ENCODE assay signal across 25 cellular contexts in the genomic region with DNA sequence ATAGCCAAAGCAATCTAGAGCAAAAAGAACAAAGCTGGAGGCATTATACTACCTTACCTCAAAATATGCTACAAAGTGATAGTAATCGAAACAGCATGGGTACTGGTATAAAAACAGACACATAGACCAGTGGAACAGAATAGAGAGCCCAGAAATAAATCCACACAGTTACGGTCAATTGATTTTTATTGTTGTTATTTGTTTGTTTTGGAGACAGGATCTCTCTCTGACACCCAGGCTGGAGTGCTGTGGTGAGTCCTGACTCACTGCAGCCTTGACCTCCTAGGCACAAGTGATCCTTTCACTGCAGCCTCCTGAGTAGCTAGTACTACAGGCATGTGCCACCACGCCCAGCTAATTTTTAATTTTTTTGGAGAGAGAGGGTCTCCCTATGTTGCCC.
DNase-seq lines count a peak whose midpoint lies in the region; ATAC-seq, FAIRE-seq and TF ChIP-seq lines count a peak whose summit lies in the region.
"Had no signal": no experiment of that assay in that cellular context is flagged by ENCODE, and none has a peak within 500 bp of the region (broad histone marks: within the 10 kb centered on the region; RNA-seq: fewer than 3 reads in every experiment).

No MANE protein-coding gene starts in this region.

- no peak overlapping the region for H2BK20ac ChIP-seq in IMR-90 (ENCODE audit: low read depth, low read length)

- TF ChIP-seq POLR2A in IMR-90 (IDR thresholded peaks at IDR 0.05; ENCODE audit: low read depth, low read length): no peak

- H3K27me3 ChIP-seq in IMR-90 (ENCODE audit: control insufficient read depth, insufficient read depth, low read length): no peaks in the 10 kb centered on the region; the same call in 1 of the 2 replicates
- H3K27me3 ChIP-seq: BLaER1, pancreas, right atrium auricular region had no signal

- intact Hi-C loops in IMR-90 (cut with micrococcal nuclease) (no loop called here), natural killer cell (cut with micrococcal nuclease) (no loop called here)

- H3K4me1 ChIP-seq in IMR-90 (ENCODE audit: control insufficient read depth, insufficient read depth, low read length): peaks cover 7% of the 10 kb centered on the region

- POLR2A ChIA-PET in IMR-90 (lab: Charles Lee; ENCODE audit: unreplicated experiment): interaction anchor here (0.7 kb wide), 1 partner anchor 71 kb away, joined by 3 read pairs; no protein-coding TSS in a partner anchor

- no peak overlapping the region for H2BK5ac ChIP-seq in IMR-90 (ENCODE audit: low read depth, low read length, poor library complexity, severe bottlenecking)

- H3K36me3 Mint-ChIP-seq in natural killer cell: no peaks in the 10 kb centered on the region
- H3K36me3 Mint-ChIP-seq in immature natural killer cell: no peaks in the 10 kb centered on the region
- H3K36me3 Mint-ChIP-seq: stimulated activated naive B cell treated with anti-CD40 and anti-IgM and Interleukin-4, amounts not matched to agents 10 μg/mL and 1 μg/mL and 100 μg/mL, for 72 hours had no signal

- H3K27me3 Mint-ChIP-seq in natural killer cell (ENCODE audit: low read depth in 2 of 2) (peaks cover 12 to 34% of the 10 kb centered on the region in 2 donors), immature natural killer cell (ENCODE audit: low read depth in 3 of 3) (peaks cover 3 to 14% (median 13%) of the 10 kb centered on the region in 3 donors)

- no peak overlapping the region; the same call in 1 of the 2 replicates for H4K5ac ChIP-seq in IMR-90 (ENCODE audit: low read depth, low read length)

- TF ChIP-seq CTCF in IMR-90 (conservative IDR thresholded peaks at IDR 0.05; ENCODE audit: low read depth, low read length): no peak
- no peak for TF ChIP-seq CTCF in natural killer cell (IDR thresholded peaks at IDR 0.05)

- H3K4me3 Mint-ChIP-seq in natural killer cell: no peak overlapping the region
- H3K4me3 Mint-ChIP-seq in immature natural killer cell: no peak overlapping the region
- H3K4me3 Mint-ChIP-seq: brain; GM23338; stimulated activated naive B cell treated with anti-CD40 and anti-IgM and Interleukin-4, amounts not matched to agents 10 μg/mL and 1 μg/mL and 100 μg/mL, for 72 hours; T-helper 1 cell treated with Interleukin-12 subunit alpha and Interleukin-12 subunit beta and Interleukin-4 antibody, amounts not matched to agents 30 μg/mL and 1 μg/mL, for 36 hours had no signal

- H2AFZ ChIP-seq in IMR-90 (replicated peaks; ENCODE audit: low read length, poor library complexity): no peak overlapping the region
- H2AFZ ChIP-seq: GM23338 had no signal

- dilution Hi-C loops in IMR-90 (cut with HindIII; ENCODE audit: low sequenced_read_pairs, unreplicated experiment): no loop called here

- in situ Hi-C loops in IMR-90 (cut with MboI; ENCODE audit: low sequenced_read_pairs): no loop called here

- H3K23ac ChIP-seq in IMR-90 (ENCODE audit: low read depth, low read length): no peak overlapping the region

- H3K9me1 ChIP-seq in IMR-90 (ENCODE audit: insufficient read depth, low read length): peaks cover 10% of the 10 kb centered on the region; the same call in 1 of the 2 replicates

- H3K27ac Mint-ChIP-seq in natural killer cell (no peak overlapping the region), immature natural killer cell (no peak overlapping the region)
- H3K27ac Mint-ChIP-seq: brain; GM23338; stimulated activated naive B cell treated with anti-CD40 and anti-IgM and Interleukin-4, amounts not matched to agents 10 μg/mL and 1 μg/mL and 100 μg/mL, for 72 hours; T-helper 1 cell treated with Interleukin-12 subunit alpha and Interleukin-12 subunit beta and Interleukin-4 antibody, amounts not matched to agents 30 μg/mL and 1 μg/mL, for 36 hours had no signal

- FAIRE-seq in GM19239 (lab: Jason Lieb, UNC): no peak
- FAIRE-seq: G401.6, islet of Langerhans, pancreas had no signal

- H3K36me3 ChIP-seq in IMR-90 (ENCODE audit: control insufficient read depth, insufficient read depth, low read length): no peaks in the 10 kb centered on the region
- H3K36me3 ChIP-seq: BLaER1, pancreas, right atrium auricular region, thoracic aorta had no signal

- no peak overlapping the region for H3K4me3 ChIP-seq in IMR-90 (ENCODE audit: insufficient read depth, low read depth, low read length)
- H3K4me3 ChIP-seq: BLaER1, GM23338, pancreas, right atrium auricular region, thoracic aorta had no signal

- H3K9me3 Mint-ChIP-seq in natural killer cell (no peaks in the 10 kb centered on the region), immature natural killer cell (no peaks in the 10 kb centered on the region)
- H3K9me3 Mint-ChIP-seq: GM23338; stimulated activated naive B cell treated with anti-CD40 and anti-IgM and Interleukin-4, amounts not matched to agents 10 μg/mL and 1 μg/mL and 100 μg/mL, for 72 hours; T-helper 1 cell treated with Interleukin-12 subunit alpha and Interleukin-12 subunit beta and Interleukin-4 antibody, amounts not matched to agents 30 μg/mL and 1 μg/mL, for 36 hours had no signal

- H3K4me2 ChIP-seq in IMR-90 (ENCODE audit: low read depth, low read length): no peak overlapping the region
- H3K4me2 ChIP-seq: BLaER1, GM23338 had no signal

- H3K14ac ChIP-seq in IMR-90 (replicated peaks; ENCODE audit: low read depth, low read length): no peak overlapping the region

- H2BK15ac ChIP-seq in IMR-90 (ENCODE audit: low read depth, low read length): no peak overlapping the region

- H2AK9ac ChIP-seq in IMR-90 (replicated peaks; ENCODE audit: low read depth, low read length, poor library complexity): no peak overlapping the region

- peak; percentile 40; the same call in 1 of the 2 replicates for ATAC-seq in IMR-90 (ENCODE audit: low read depth)
- ATAC-seq in left lobe of liver: peak; percentile 37
- ATAC-seq in natural killer cell: no peak
- no peak for ATAC-seq in GM19455 (IDR thresholded peaks at IDR 0.05; ENCODE audit: unreplicated experiment)
- ATAC-seq: GM23338; pancreas; stimulated activated naive B cell treated with anti-CD40 and anti-IgM and Interleukin-4, amounts not matched to agents 10 μg/mL and 1 μg/mL and 100 μg/mL, for 72 hours had no signal

- H3K4ac ChIP-seq in IMR-90 (ENCODE audit: low read depth, low read length): no peak overlapping the region

- H3K18ac ChIP-seq in IMR-90 (ENCODE audit: low read depth, low read length): no peak overlapping the region

- CTCF ChIA-PET in IMR-90 (lab: Yijun Ruan, JAX): no interaction called here

- H4K20me1 ChIP-seq in IMR-90 (ENCODE audit: insufficient read depth, low read length): no peaks in the 10 kb centered on the region
- H4K20me1 ChIP-seq: BLaER1 had no signal

- DNase-seq in COLO668 (lab: John Stamatoyannopoulos, UW; ENCODE audit: unreplicated experiment): peak; percentile 63
- DNase-seq in IMR-90: no peak
- DNase-seq in NCI-H774 (lab: John Stamatoyannopoulos, UW): peak; percentile 2
- no peak for DNase-seq in left lobe of liver (ENCODE audit: low spot score)
- DNase-seq in natural killer cell: no peak
- no peak for DNase-seq in immature natural killer cell
- no peak for DNase-seq in GM19239 (ENCODE audit: insufficient read length, low spot score)
- DNase-seq: activated CD4-positive, alpha-beta T cell treated with anti-CD3 and anti-CD28 coated beads for 1 hour; activated effector memory CD4-positive, alpha-beta T cell treated with anti-CD3 and anti-CD28 coated beads, Interleukin-2, amount 50 U/mL, for 16 hours; Calu3; effector CD4-positive, alpha-beta T cell; Karpas-422; NCI-H1092; pancreas; stimulated activated CD4-positive, alpha-beta T cell treated with anti-CD3 and anti-CD28 coated beads, Interleukin-4, amount 100 ng/mL, for 1 hour; stimulated activated naive B cell treated with anti-CD40 and anti-IgM and Interleukin-4, amounts not matched to agents 10 μg/mL and 1 μg/mL and 100 μg/mL, for 72 hours had no signal

- no peak overlapping the region for H3K56ac ChIP-seq in IMR-90 (ENCODE audit: extremely low read depth, insufficient read depth, low read length)

- H3K9me3 ChIP-seq in IMR-90 (ENCODE audit: control insufficient read depth, insufficient read depth, low read length): no peaks in the 10 kb centered on the region
- H3K9me3 ChIP-seq: BLaER1, pancreas, right atrium auricular region, thoracic aorta had no signal

- H3K9ac ChIP-seq in IMR-90 (ENCODE audit: low read depth, low read length): no peak overlapping the region
- H3K9ac ChIP-seq: BLaER1 had no signal

- H4K8ac ChIP-seq in IMR-90 (ENCODE audit: low read depth in 2 of 2, low read length in 2 of 2): no peak overlapping the region

- no peak for TF ChIP-seq RAD21 in IMR-90 (IDR thresholded peaks at IDR 0.05; ENCODE audit: low read length)

- 67% methylated on average over 1 of the region's 3 CpGs; no CpG with 5 or more reads in 1 of the 2 experiments for WGBS in IMR-90 (ENCODE audit: extremely low coverage in 2 of 2, insufficient read length in 1 of 2), 2 experiments

- peaks cover 0 to 8% of the 10 kb centered on the region in 2 experiments; a peak in 1 of 4 replicates for H3K79me1 ChIP-seq in IMR-90 (ENCODE audit: low read depth in 1 of 2, low read length in 2 of 2)

- no peak overlapping the region for H4K91ac ChIP-seq in IMR-90 (ENCODE audit: insufficient read depth, low read depth, low read length)

- H2BK120ac ChIP-seq in IMR-90 (ENCODE audit: low read depth, low read length): no peak overlapping the region

- H3K4me1 Mint-ChIP-seq in natural killer cell: no peaks in the 10 kb centered on the region
- H3K4me1 Mint-ChIP-seq in immature natural killer cell: no peaks in the 10 kb centered on the region
- H3K4me1 Mint-ChIP-seq: stimulated activated naive B cell treated with anti-CD40 and anti-IgM and Interleukin-4, amounts not matched to agents 10 μg/mL and 1 μg/mL and 100 μg/mL, for 72 hours had no signal

- BruUV-seq in IMR-90 (replicated peaks; lab: Mats Ljungman, UMichigan): no TSS peak

- no peak overlapping the region for H3K27ac ChIP-seq in IMR-90 (ENCODE audit: insufficient read depth, low read length)
- H3K27ac ChIP-seq: BLaER1, pancreas, right atrium auricular region had no signal

- H2AK5ac ChIP-seq in IMR-90 (ENCODE audit: low read depth, low read length): no peak overlapping the region

TF ChIP-seq in IMR-90, 13 proteins besides CTCF, POLR2A, EP300 and RAD21 (continues in another document):
- TF ChIP-seq, protein P1, sequence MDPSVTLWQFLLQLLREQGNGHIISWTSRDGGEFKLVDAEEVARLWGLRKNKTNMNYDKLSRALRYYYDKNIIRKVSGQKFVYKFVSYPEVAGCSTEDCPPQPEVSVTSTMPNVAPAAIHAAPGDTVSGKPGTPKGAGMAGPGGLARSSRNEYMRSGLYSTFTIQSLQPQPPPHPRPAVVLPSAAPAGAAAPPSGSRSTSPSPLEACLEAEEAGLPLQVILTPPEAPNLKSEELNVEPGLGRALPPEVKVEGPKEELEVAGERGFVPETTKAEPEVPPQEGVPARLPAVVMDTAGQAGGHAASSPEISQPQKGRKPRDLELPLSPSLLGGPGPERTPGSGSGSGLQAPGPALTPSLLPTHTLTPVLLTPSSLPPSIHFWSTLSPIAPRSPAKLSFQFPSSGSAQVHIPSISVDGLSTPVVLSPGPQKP (IDR thresholded peaks at IDR 0.05; ENCODE audit: borderline replicate concordance, low read depth, low read length): no peak
- TF ChIP-seq MAFK (IDR thresholded peaks at IDR 0.05; ENCODE audit: low read depth, low read length) (no peak), MAZ (IDR thresholded peaks at IDR 0.05; ENCODE audit: borderline replicate concordance, low read depth, low read length) (no peak), SMC3 (IDR thresholded peaks at IDR 0.05; ENCODE audit: low read depth, low read length) (no peak)

Comparison
In these comparisons a context has a peak if more than half of its experiments do, and no peak if none do; other contexts are left out.
1. DNase-seq: peak in COLO668 (single experiment) and NCI-H774 (single experiment); none in IMR-90 (single experiment), left lobe of liver (single experiment), natural killer cell (single experiment), immature natural killer cell (0 of 3) and GM19239 (single experiment).
2. ATAC-seq: peak in IMR-90 (single experiment) and left lobe of liver (single experiment); none in natural killer cell (0 of 3) and GM19455 (single experiment).